In the genomic region with DNA sequence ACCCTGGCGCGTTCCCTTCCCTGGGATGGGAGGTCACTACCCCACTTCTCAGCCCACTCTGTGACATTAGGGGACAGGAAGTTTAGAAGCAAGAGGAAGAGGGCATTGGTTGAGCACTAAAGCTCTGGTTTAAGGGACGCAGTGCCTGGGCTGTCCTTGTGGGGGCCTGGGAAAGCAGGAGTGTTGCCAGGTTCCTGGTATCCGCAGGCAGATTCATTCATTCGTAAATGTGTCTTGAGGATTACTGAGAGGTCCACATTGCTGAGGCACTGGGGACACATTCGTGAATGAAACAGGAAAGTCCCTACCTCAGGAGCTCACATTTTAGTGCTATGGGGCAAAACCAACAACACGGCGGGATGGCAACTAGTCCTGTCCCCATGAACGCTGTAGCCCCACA, we compare ENCODE assay signal across 11 cellular contexts.
DNase-seq lines count a peak whose midpoint lies in the region; TF ChIP-seq lines count a peak whose summit lies in the region.
"Had no signal": no experiment of that assay in that cellular context is flagged by ENCODE, and none has a peak within 500 bp of the region (broad histone marks: within the 10 kb centered on the region; RNA-seq: fewer than 3 reads in every experiment).

No MANE protein-coding gene starts in this region.

- H3K4me3 ChIP-seq in NT2/D1 (ENCODE audit: insufficient read length, low read depth) (no peak overlapping the region), endodermal cell (ENCODE audit: low read length) (no peak overlapping the region), neural progenitor cell (no peak overlapping the region)
- H3K4me3 ChIP-seq: A549 had no signal

- H3K9me3 Mint-ChIP-seq in endodermal cell (no peaks in the 10 kb centered on the region), neural progenitor cell (no peaks in the 10 kb centered on the region), progenitor cell of endocrine pancreas (ENCODE audit: low read depth) (no peaks in the 10 kb centered on the region)
- H3K9me3 Mint-ChIP-seq: CD4-positive, alpha-beta memory T cell had no signal

- H2AFZ ChIP-seq in neural progenitor cell (replicated peaks), result no peak overlapping the region

- WGBS in endodermal cell (ENCODE audit: insufficient coverage in 1 of 2, insufficient read length in 1 of 2), 2 experiments, result 81 to 89% methylated on average over 7 to 9 of the region's 9 CpGs

- H3K4me1 Mint-ChIP-seq in endodermal cell, result peaks cover 51% of the 10 kb centered on the region
- H3K4me1 Mint-ChIP-seq in neural progenitor cell, result peaks cover 63% of the 10 kb centered on the region
- peaks cover 5% of the 10 kb centered on the region for H3K4me1 Mint-ChIP-seq in progenitor cell of endocrine pancreas (ENCODE audit: low read depth)
- H3K4me1 Mint-ChIP-seq: CD4-positive, alpha-beta memory T cell had no signal

- H3K4me3 Mint-ChIP-seq in endodermal cell (no peak overlapping the region), neural progenitor cell (peak overlapping the region; percentile 38), progenitor cell of endocrine pancreas (ENCODE audit: low read depth) (no peak overlapping the region)
- H3K4me3 Mint-ChIP-seq: CD4-positive, alpha-beta memory T cell had no signal

- H3K9me3 ChIP-seq in NT2/D1 (ENCODE audit: insufficient read depth, low read length) (no peaks in the 10 kb centered on the region), endodermal cell (ENCODE audit: control insufficient read depth, low read length) (no peaks in the 10 kb centered on the region), neural progenitor cell (ENCODE audit: low read depth) (no peaks in the 10 kb centered on the region)
- H3K9me3 ChIP-seq: A549, BE2C had no signal

- H3F3A ChIP-seq in neural progenitor cell (ENCODE audit: low read depth), result peaks cover 33% of the 10 kb centered on the region

- no peak for DNase-seq in NT2/D1 (ENCODE audit: low read depth, low spot score)
- DNase-seq in endodermal cell, result peak; percentile 83
- DNase-seq in neural progenitor cell (ENCODE audit: low spot score), result peak; percentile 55
- no peak for DNase-seq in GM10266 (ENCODE audit: extremely low spot score)
- no peak for DNase-seq in progenitor cell of endocrine pancreas (ENCODE audit: low spot score, unreplicated experiment)
- DNase-seq in SHP77 (lab: John Stamatoyannopoulos, UW), result no peak
- DNase-seq: BE2C; CD4-positive, alpha-beta memory T cell; DMS79 had no signal

- H3K36me3 Mint-ChIP-seq in endodermal cell (ENCODE audit: low read depth), result no peaks in the 10 kb centered on the region
- no peaks in the 10 kb centered on the region for H3K36me3 Mint-ChIP-seq in neural progenitor cell
- no peaks in the 10 kb centered on the region for H3K36me3 Mint-ChIP-seq in progenitor cell of endocrine pancreas (ENCODE audit: insufficient read depth)
- H3K36me3 Mint-ChIP-seq: CD4-positive, alpha-beta memory T cell had no signal

- no peaks in the 10 kb centered on the region for H3K27me3 Mint-ChIP-seq in endodermal cell (ENCODE audit: insufficient read depth)
- H3K27me3 Mint-ChIP-seq in neural progenitor cell (ENCODE audit: insufficient read depth, low read depth), result peaks cover 12% of the 10 kb centered on the region
- H3K27me3 Mint-ChIP-seq in progenitor cell of endocrine pancreas, result peaks cover 38% of the 10 kb centered on the region

- H3K4me2 ChIP-seq in neural progenitor cell, result no peak overlapping the region
- H3K4me2 ChIP-seq: A549 had no signal

- H3K27ac ChIP-seq in endodermal cell (ENCODE audit: low read depth, low read length), result no peak overlapping the region
- H3K27ac ChIP-seq in neural progenitor cell, result no peak overlapping the region
- H3K27ac ChIP-seq: A549, C4-2B had no signal

- peak; percentile 58 for TF ChIP-seq CTCF in endodermal cell (conservative IDR thresholded peaks at IDR 0.05)
- TF ChIP-seq CTCF in neural progenitor cell (IDR thresholded peaks at IDR 0.05), result peak; percentile 34
- no peak for TF ChIP-seq CTCF in GM10266 (IDR thresholded peaks at IDR 0.05; ENCODE audit: control insufficient read depth, insufficient read depth, low read depth, missing control alignments)
- TF ChIP-seq CTCF in progenitor cell of endocrine pancreas (IDR thresholded peaks at IDR 0.05; ENCODE audit: unreplicated experiment), result no peak

- no peaks in the 10 kb centered on the region for H4K20me1 ChIP-seq in neural progenitor cell (ENCODE audit: low read depth)

- no peaks in the 10 kb centered on the region for H3K79me2 ChIP-seq in neural progenitor cell (ENCODE audit: low read depth)

- H3K4me1 ChIP-seq in NT2/D1 (ENCODE audit: insufficient read depth, insufficient read length) (peaks cover 22% of the 10 kb centered on the region), endodermal cell (ENCODE audit: control insufficient read depth, insufficient read depth, low read length) (peaks cover 7% of the 10 kb centered on the region), neural progenitor cell (peaks cover 52% of the 10 kb centered on the region)

- H3K27me3 ChIP-seq in NT2/D1 (ENCODE audit: insufficient read depth, insufficient read length) (no peaks in the 10 kb centered on the region), endodermal cell (ENCODE audit: control insufficient read depth, insufficient read depth, low read length, poor library complexity, severe bottlenecking) (no peaks in the 10 kb centered on the region), neural progenitor cell (no peaks in the 10 kb centered on the region)
- H3K27me3 ChIP-seq: BE2C had no signal

- peak overlapping the region; percentile 66 for H3K9ac ChIP-seq in NT2/D1 (ENCODE audit: insufficient read length, low read depth)
- H3K9ac ChIP-seq in endodermal cell (ENCODE audit: extremely low read depth, low read length, poor library complexity, severe bottlenecking), result no peak overlapping the region
- H3K9ac ChIP-seq in neural progenitor cell, result no peak overlapping the region

- H3K27ac Mint-ChIP-seq in endodermal cell, result no peak overlapping the region
- peak overlapping the region; percentile 37 for H3K27ac Mint-ChIP-seq in neural progenitor cell
- no peak overlapping the region for H3K27ac Mint-ChIP-seq in progenitor cell of endocrine pancreas
- H3K27ac Mint-ChIP-seq: CD4-positive, alpha-beta memory T cell had no signal

- H3K36me3 ChIP-seq in NT2/D1 (ENCODE audit: insufficient read depth, insufficient read length, low read length) (no peaks in the 10 kb centered on the region), endodermal cell (ENCODE audit: control insufficient read depth, insufficient read depth, low read length) (no peaks in the 10 kb centered on the region), neural progenitor cell (no peaks in the 10 kb centered on the region)
- H3K36me3 ChIP-seq: BE2C had no signal

Comparison
In these comparisons a context has a peak if more than half of its experiments do, and no peak if none do; other contexts are left out.
1. DNase-seq: peak in endodermal cell (single experiment) and neural progenitor cell (single experiment); none in NT2/D1 (single experiment), GM10266 (single experiment), progenitor cell of endocrine pancreas (single experiment) and SHP77 (0 of 2).
2. CTCF ChIP-seq: peak in endodermal cell (single experiment) and neural progenitor cell (single experiment); none in GM10266 (single experiment) and progenitor cell of endocrine pancreas (single experiment).